ENCODE assay signal across 8 cellular contexts in the genomic region with DNA sequence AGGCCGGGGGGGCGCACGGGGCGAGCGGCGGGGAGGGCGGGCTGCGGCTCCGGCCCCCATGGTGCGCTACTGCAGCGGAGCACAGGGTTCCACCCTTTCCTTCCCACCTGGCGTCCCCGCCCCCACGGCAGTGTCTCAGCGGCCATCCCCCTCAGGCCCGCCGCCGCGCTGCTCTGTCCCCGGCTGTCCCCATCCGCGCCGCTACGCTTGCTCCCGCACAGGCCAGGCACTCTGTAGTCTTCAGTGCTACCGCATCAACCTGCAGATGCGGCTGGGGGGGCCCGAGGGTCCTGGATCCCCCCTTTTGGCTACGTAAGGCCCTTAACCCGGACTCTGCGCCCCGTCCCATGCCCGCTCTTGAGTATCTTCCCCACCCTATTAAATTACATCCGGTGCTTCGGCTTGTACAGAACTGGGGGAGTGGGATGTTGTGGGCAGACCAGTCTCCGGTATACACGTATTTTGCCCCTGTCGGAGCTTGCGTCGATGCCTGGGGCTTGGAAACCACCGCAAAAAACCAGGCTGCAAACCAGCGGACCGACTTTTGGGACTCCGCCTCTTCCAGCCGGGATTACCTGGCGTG. TPM values are rescaled to one million over a fixed set of nuclear protein-coding genes. Genes with fewer than 3 reads are reported as not detected.
A peak's percentile ranks its signal among the peaks of the same experiment; 100 is the strongest.
DNase-seq lines count a peak whose midpoint lies in the region; ATAC-seq and TF ChIP-seq lines count a peak whose summit lies in the region.

No MANE protein-coding gene starts in this region.

- H3K27ac ChIP-seq in urinary bladder (ENCODE audit: low read depth) = peak overlapping the region; percentile 94

- no peaks in the 10 kb centered on the region for H3K36me3 ChIP-seq in urinary bladder (ENCODE audit: insufficient read depth)

- no peak for TF ChIP-seq CTCF in AG09309 (IDR thresholded peaks at IDR 0.05; ENCODE audit: control insufficient read depth, insufficient read depth, low read depth, low read length, missing control alignments)

- WGBS in urinary bladder = under 1% methylated on average over 46 of the region's 46 CpGs

- H3K4me3 ChIP-seq in AG09309 (ENCODE audit: control insufficient read depth, low read depth, low read length) (peak overlapping the region; percentile 68), urinary bladder (ENCODE audit: low read depth, low read length) (peak overlapping the region; percentile 44)

- ATAC-seq in GM19035 (IDR thresholded peaks at IDR 0.05; ENCODE audit: unreplicated experiment) (peak; percentile 37), HG03342 (IDR thresholded peaks at IDR 0.05; ENCODE audit: unreplicated experiment) (peak; percentile 26)

- DNase-seq in AG09309 (ENCODE audit: low read depth) (no peak), glomerular visceral epithelial cell (ENCODE audit: extremely low spot score) (peak; percentile 63), posterior vena cava (ENCODE audit: low spot score) (peak; percentile 90)
- DNase-seq in activated effector memory CD4-positive, alpha-beta T cell treated with Interleukin-2 at 50 U/mL for 16 hours = peak; percentile 76

- intact Hi-C loops in posterior vena cava (cut with DNase I) = no loop called here

- no peaks in the 10 kb centered on the region for H3K4me1 ChIP-seq in urinary bladder (ENCODE audit: insufficient read depth)

TF ChIP-seq in PFSK-1, 5 proteins besides CTCF, POLR2A, EP300 and RAD21:
- TF ChIP-seq TAF1 (IDR thresholded peaks at IDR 0.05; ENCODE audit: borderline replicate concordance, insufficient read depth, low read length) = no peak
- TF ChIP-seq, protein P1, sequence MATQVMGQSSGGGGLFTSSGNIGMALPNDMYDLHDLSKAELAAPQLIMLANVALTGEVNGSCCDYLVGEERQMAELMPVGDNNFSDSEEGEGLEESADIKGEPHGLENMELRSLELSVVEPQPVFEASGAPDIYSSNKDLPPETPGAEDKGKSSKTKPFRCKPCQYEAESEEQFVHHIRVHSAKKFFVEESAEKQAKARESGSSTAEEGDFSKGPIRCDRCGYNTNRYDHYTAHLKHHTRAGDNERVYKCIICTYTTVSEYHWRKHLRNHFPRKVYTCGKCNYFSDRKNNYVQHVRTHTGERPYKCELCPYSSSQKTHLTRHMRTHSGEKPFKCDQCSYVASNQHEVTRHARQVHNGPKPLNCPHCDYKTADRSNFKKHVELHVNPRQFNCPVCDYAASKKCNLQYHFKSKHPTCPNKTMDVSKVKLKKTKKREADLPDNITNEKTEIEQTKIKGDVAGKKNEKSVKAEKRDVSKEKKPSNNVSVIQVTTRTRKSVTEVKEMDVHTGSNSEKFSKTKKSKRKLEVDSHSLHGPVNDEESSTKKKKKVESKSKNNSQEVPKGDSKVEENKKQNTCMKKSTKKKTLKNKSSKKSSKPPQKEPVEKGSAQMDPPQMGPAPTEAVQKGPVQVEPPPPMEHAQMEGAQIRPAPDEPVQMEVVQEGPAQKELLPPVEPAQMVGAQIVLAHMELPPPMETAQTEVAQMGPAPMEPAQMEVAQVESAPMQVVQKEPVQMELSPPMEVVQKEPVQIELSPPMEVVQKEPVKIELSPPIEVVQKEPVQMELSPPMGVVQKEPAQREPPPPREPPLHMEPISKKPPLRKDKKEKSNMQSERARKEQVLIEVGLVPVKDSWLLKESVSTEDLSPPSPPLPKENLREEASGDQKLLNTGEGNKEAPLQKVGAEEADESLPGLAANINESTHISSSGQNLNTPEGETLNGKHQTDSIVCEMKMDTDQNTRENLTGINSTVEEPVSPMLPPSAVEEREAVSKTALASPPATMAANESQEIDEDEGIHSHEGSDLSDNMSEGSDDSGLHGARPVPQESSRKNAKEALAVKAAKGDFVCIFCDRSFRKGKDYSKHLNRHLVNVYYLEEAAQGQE (IDR thresholded peaks at IDR 0.05; ENCODE audit: insufficient read depth in 1 of 2, low read depth in 2 of 2, low read length in 2 of 2) = no peak
- TF ChIP-seq SIN3A (IDR thresholded peaks at IDR 0.05; ENCODE audit: borderline replicate concordance, insufficient read depth, low read length) = 0 out of 2 replicates have a peak, but pooled peaks have one; percentile 11
- TF ChIP-seq POLR2AphosphoS5 (IDR thresholded peaks at IDR 0.05; ENCODE audit: low read depth, low read length) = no peak
- no peak for TF ChIP-seq FOXP2 (optimal IDR thresholded peaks at IDR 0.05; ENCODE audit: borderline replicate concordance, extremely low read depth, extremely low read length, insufficient read depth)

RNA-seq across cellular contexts. Expression of a gene that starts 0.6 kb away (rescaled TPM):
- polyA plus RNA-seq in PFSK-1 (2012; ENCODE audit: insufficient read length, low read depth) = 81.4 TPM
- total RNA-seq in posterior vena cava (10 to 100 TPM; 28.2 to 40.5 TPM), urinary bladder (23.1 TPM)
- polyA plus RNA-seq in urinary bladder = 99.3 TPM

RNA-seq across cellular contexts. Expression of a gene that starts 2.8 kb away (rescaled TPM):
- 28.0 TPM for polyA plus RNA-seq in PFSK-1 (2012; ENCODE audit: insufficient read length, low read depth)
- 10 to 100 TPM; 20.5 TPM for total RNA-seq in posterior vena cava
- total RNA-seq in urinary bladder = 13.5 TPM
- polyA plus RNA-seq in urinary bladder = 35.2 TPM

RNA-seq across cellular contexts. Expression of a gene that starts 7.5 kb away (rescaled TPM):
- 53.8 TPM for polyA plus RNA-seq in PFSK-1 (2012; ENCODE audit: insufficient read length, low read depth)
- total RNA-seq in posterior vena cava = 10 to 100 TPM; 25.1 to 30.2 TPM
- total RNA-seq in urinary bladder = 28.4 TPM
- 27.2 TPM for polyA plus RNA-seq in urinary bladder

RNA-seq across cellular contexts. Expression of a gene that starts 14.8 kb away (rescaled TPM):
- 142 TPM for polyA plus RNA-seq in PFSK-1 (2012; ENCODE audit: insufficient read length, low read depth)
- 10 to 100 TPM; 47.1 to 53.2 TPM for total RNA-seq in posterior vena cava
- total RNA-seq in urinary bladder = 14.0 TPM
- 75.2 TPM for polyA plus RNA-seq in urinary bladder

RNA-seq across cellular contexts. Expression of a gene that starts 15.9 kb away (rescaled TPM):
- 24.4 TPM for polyA plus RNA-seq in PFSK-1 (2012; ENCODE audit: insufficient read length, low read depth)
- total RNA-seq in posterior vena cava (10 to 100 TPM; 10.6 to 16.8 TPM), urinary bladder (18.0 TPM)
- 14.2 TPM for polyA plus RNA-seq in urinary bladder
